Comparison of ENCODE assay signal across 29 cellular contexts in the genomic region with DNA sequence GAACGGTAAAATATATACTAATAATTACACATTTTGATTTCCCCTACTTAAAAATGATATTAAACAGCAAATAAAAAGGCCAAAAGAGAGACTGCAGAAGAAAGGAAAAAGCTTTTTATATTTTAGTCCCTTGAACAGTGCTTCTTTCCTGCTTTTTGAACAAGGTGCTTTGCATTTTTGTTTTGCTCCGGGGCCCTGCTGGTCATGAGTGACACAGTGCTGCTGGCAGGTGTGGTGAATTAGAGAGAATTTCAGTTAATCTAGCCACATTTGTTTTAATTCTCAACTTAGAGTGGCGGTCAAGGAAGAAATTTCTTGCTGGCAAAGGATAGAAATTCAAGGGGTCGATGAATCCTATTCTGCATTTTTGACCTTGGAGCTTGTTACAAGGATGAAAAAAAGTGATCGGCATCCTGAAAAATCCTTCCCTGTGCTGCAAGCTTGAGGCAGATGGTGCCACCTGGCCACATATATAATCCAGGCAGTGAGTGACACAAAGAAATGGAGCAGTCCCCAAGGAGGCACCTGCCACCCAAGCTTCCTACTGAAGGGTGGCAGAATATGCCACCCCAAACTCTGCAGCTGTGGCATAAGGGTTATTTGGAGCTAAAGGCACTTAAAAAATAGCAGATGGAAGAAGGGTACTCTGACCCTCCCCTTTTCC. TPM values are rescaled to one million over a fixed set of nuclear protein-coding genes. Genes with fewer than 3 reads are reported as not detected.
DNase-seq lines count a peak whose midpoint lies in the region; ATAC-seq and TF ChIP-seq lines count a peak whose summit lies in the region.
"Had no signal": no experiment of that assay in that cellular context is flagged by ENCODE, and none has a peak within 500 bp of the region (broad histone marks: within the 10 kb centered on the region; RNA-seq: fewer than 3 reads in every experiment).

No MANE protein-coding gene starts in this region.

- no peaks in the 10 kb centered on the region for H3K36me3 ChIP-seq in OCI-LY1 (ENCODE audit: insufficient read depth, low read length)
- H3K36me3 ChIP-seq: right atrium auricular region, SJSA1 had no signal

- H3K9ac ChIP-seq in OCI-LY1 (ENCODE audit: low read length): peak overlapping the region; percentile 42

- POLR2A ChIA-PET in naive thymus-derived CD8-positive, alpha-beta T cell (lab: Charles Lee): interaction anchor here (0.6 to 12.8 kb wide), 6 partner anchors 9 to 483 kb away, joined by 3 to 173 read pairs (median 54); a partner anchor contains a TSS

- H3K4me2 ChIP-seq in OCI-LY1 (ENCODE audit: low read length): peak overlapping the region; percentile 56
- H3K4me2 ChIP-seq: A549 had no signal

- no peaks in the 10 kb centered on the region for H4K20me1 ChIP-seq in OCI-LY1 (ENCODE audit: insufficient read depth, low read length)

- H3K9me3 ChIP-seq in OCI-LY1 (ENCODE audit: low read length): no peaks in the 10 kb centered on the region
- H3K9me3 ChIP-seq: A549, right atrium auricular region, SJSA1 had no signal

- H3K4me1 ChIP-seq in OCI-LY1 (ENCODE audit: insufficient read depth, low read length, severe bottlenecking): peaks cover 90% of the 10 kb centered on the region
- H3K4me1 ChIP-seq: A549, foreskin keratinocyte had no signal

- no peaks in the 10 kb centered on the region for H3K79me2 ChIP-seq in OCI-LY1 (ENCODE audit: insufficient read depth, low read length)

- H3K9me2 ChIP-seq in OCI-LY1 (ENCODE audit: low read depth, low read length): no peaks in the 10 kb centered on the region

- H3K27me3 ChIP-seq in HL-60 (ENCODE audit: insufficient read depth, poor library complexity, severe bottlenecking) (no peaks in the 10 kb centered on the region), OCI-LY1 (ENCODE audit: insufficient read depth, low read length) (no peaks in the 10 kb centered on the region)
- H3K27me3 ChIP-seq: right atrium auricular region, SJSA1 had no signal

- H3K27me3 Mint-ChIP-seq in activated T-cell treated with anti-CD3 and anti-CD28 coated beads, Interleukin-2, amount 50 U/mL, for 24 hours: no peaks in the 10 kb centered on the region
- no peaks in the 10 kb centered on the region for H3K27me3 Mint-ChIP-seq in activated T-cell treated with anti-CD3 and anti-CD28 coated beads, Interleukin-2, amount 50 U/mL, for 72 hours (ENCODE audit: low read depth)
- H3K27me3 Mint-ChIP-seq in naive thymus-derived CD8-positive, alpha-beta T cell: no peaks in the 10 kb centered on the region
- H3K27me3 Mint-ChIP-seq: activated T-helper 17 cell treated with anti-CD3 and anti-CD28 coated beads, Interleukin-2, amount 50 U/mL, for 72 hours had no signal

- H3K27ac ChIP-seq in HL-60 (replicated peaks) (peak overlapping the region; percentile 78; the same call in 1 of the 2 replicates), OCI-LY1 (ENCODE audit: low read depth, low read length, poor library complexity, severe bottlenecking) (peak overlapping the region; percentile 97)
- H3K27ac ChIP-seq: A549, foreskin keratinocyte, right atrium auricular region, SJSA1 had no signal

- peaks cover 69% of the 10 kb centered on the region for H3K4me1 Mint-ChIP-seq in activated T-cell treated with anti-CD3 and anti-CD28 coated beads, Interleukin-2, amount 50 U/mL, for 24 hours (ENCODE audit: low read depth)
- H3K4me1 Mint-ChIP-seq in activated T-cell treated with anti-CD3 and anti-CD28 coated beads, Interleukin-2, amount 50 U/mL, for 72 hours (ENCODE audit: low read depth): peaks cover 62% of the 10 kb centered on the region
- H3K4me1 Mint-ChIP-seq in naive thymus-derived CD8-positive, alpha-beta T cell: peaks cover 56 to 94% (median 85%) of the 10 kb centered on the region in 4 donors
- H3K4me1 Mint-ChIP-seq: neural crest cell had no signal

- no peak overlapping the region for H3K4me3 ChIP-seq in HL-60 (replicated peaks; ENCODE audit: insufficient read depth, low read length)
- H3K4me3 ChIP-seq in OCI-LY1 (ENCODE audit: low read depth, low read length, poor library complexity, severe bottlenecking): peak overlapping the region; percentile 16
- H3K4me3 ChIP-seq: A549, right atrium auricular region, SJSA1 had no signal

- no peaks in the 10 kb centered on the region for H3K36me3 Mint-ChIP-seq in activated T-cell treated with anti-CD3 and anti-CD28 coated beads, Interleukin-2, amount 50 U/mL, for 24 hours (ENCODE audit: low read depth)
- H3K36me3 Mint-ChIP-seq in activated T-cell treated with anti-CD3 and anti-CD28 coated beads, Interleukin-2, amount 50 U/mL, for 72 hours (ENCODE audit: insufficient read depth in 2 of 2): no peaks in the 10 kb centered on the region
- peaks cover 0 to under 1% (median 0%) of the 10 kb centered on the region in 3 donors for H3K36me3 Mint-ChIP-seq in naive thymus-derived CD8-positive, alpha-beta T cell
- H3K36me3 Mint-ChIP-seq: activated naive CD4-positive, alpha-beta T cell treated with anti-CD3 and anti-CD28 coated beads, Interleukin-2, amount 50 U/mL, for 72 hours had no signal

- no peaks in the 10 kb centered on the region for H3F3A ChIP-seq in OCI-LY1 (ENCODE audit: insufficient read depth, low read length)

- peak overlapping the region; percentile 42 for H3K27ac Mint-ChIP-seq in activated T-cell treated with anti-CD3 and anti-CD28 coated beads, Interleukin-2, amount 50 U/mL, for 24 hours
- H3K27ac Mint-ChIP-seq in activated T-cell treated with anti-CD3 and anti-CD28 coated beads, Interleukin-2, amount 50 U/mL, for 72 hours: no peak overlapping the region
- peak overlapping the region; percentile 73 to 99 (median 94) for H3K27ac Mint-ChIP-seq in naive thymus-derived CD8-positive, alpha-beta T cell
- H3K27ac Mint-ChIP-seq: activated naive CD4-positive, alpha-beta T cell treated with anti-CD3 and anti-CD28 coated beads, Interleukin-2, amount 50 U/mL, for 72 hours; activated T-helper 17 cell treated with anti-CD3 and anti-CD28 coated beads, Interleukin-2, amount 50 U/mL, for 72 hours; dendritic cell treated with granulocyte-macrophage colony-stimulating factor and Interleukin-4, amounts not matched to agents 40 ng/mL and 50 ng/mL, for 4 days; endodermal cell had no signal

- TF ChIP-seq CTCF in HL-60 (IDR thresholded peaks at IDR 0.05; ENCODE audit: insufficient read depth, low read length) (no peak), OCI-LY1 (IDR thresholded peaks at IDR 0.05; ENCODE audit: low read length) (no peak)

- no peak overlapping the region for H3K4me3 Mint-ChIP-seq in activated T-cell treated with anti-CD3 and anti-CD28 coated beads, Interleukin-2, amount 50 U/mL, for 24 hours
- H3K4me3 Mint-ChIP-seq in activated T-cell treated with anti-CD3 and anti-CD28 coated beads, Interleukin-2, amount 50 U/mL, for 72 hours: no peak overlapping the region
- peak overlapping the region in 8 of 10 donors; percentile 27 to 98 (median 63) for H3K4me3 Mint-ChIP-seq in naive thymus-derived CD8-positive, alpha-beta T cell
- H3K4me3 Mint-ChIP-seq: activated T-helper 17 cell treated with anti-CD3 and anti-CD28 coated beads, Interleukin-2, amount 50 U/mL, for 72 hours; dendritic cell treated with granulocyte-macrophage colony-stimulating factor and Interleukin-4, amounts not matched to agents 40 ng/mL and 50 ng/mL, for 4 days; endodermal cell; neural crest cell had no signal

- DNase-seq in activated T-cell treated with anti-CD3 and anti-CD28 coated beads, Interleukin-2, amount 50 U/mL, for 24 hours: peak; percentile 19
- no peak for DNase-seq in activated T-cell treated with anti-CD3 and anti-CD28 coated beads, Interleukin-2, amount 50 U/mL, for 72 hours
- no peak for DNase-seq in HL-60 (ENCODE audit: low read depth in 1 of 2, low spot score in 1 of 2)
- no peak for DNase-seq in naive thymus-derived CD8-positive, alpha-beta T cell
- DNase-seq in NCI-H1930 (lab: John Stamatoyannopoulos, UW): no peak
- DNase-seq: activated CD4-positive, alpha-beta T cell treated with anti-CD3 and anti-CD28 coated beads, Interleukin-2, amount 50 U/mL, for 4 hours; activated CD8-positive, alpha-beta memory T cell treated with anti-CD3 and anti-CD28 coated beads, Interleukin-2, amount 50 U/mL, for 4 hours; aorta; DND-41; endodermal cell; foreskin keratinocyte; HCEC 1CT; NCI-H2029 treated with DMSO at 0.1 percent for 48 hours; stimulated activated CD4-positive, alpha-beta T cell treated with anti-CD3 and anti-CD28 coated beads, Interleukin-2, amount 100 ng/mL, for 48 hours; trophoblast cell had no signal

- no peaks in the 10 kb centered on the region for H3K9me3 Mint-ChIP-seq in activated T-cell treated with anti-CD3 and anti-CD28 coated beads, Interleukin-2, amount 50 U/mL, for 24 hours
- H3K9me3 Mint-ChIP-seq in activated T-cell treated with anti-CD3 and anti-CD28 coated beads, Interleukin-2, amount 50 U/mL, for 72 hours: no peaks in the 10 kb centered on the region
- no peaks in the 10 kb centered on the region for H3K9me3 Mint-ChIP-seq in naive thymus-derived CD8-positive, alpha-beta T cell
- H3K9me3 Mint-ChIP-seq: activated naive CD4-positive, alpha-beta T cell treated with anti-CD3 and anti-CD28 coated beads, Interleukin-2, amount 50 U/mL, for 72 hours; activated T-helper 17 cell treated with anti-CD3 and anti-CD28 coated beads, Interleukin-2, amount 50 U/mL, for 72 hours; dendritic cell treated with granulocyte-macrophage colony-stimulating factor and Interleukin-4, amounts not matched to agents 40 ng/mL and 50 ng/mL, for 4 days; endodermal cell; neural crest cell had no signal

- H2AFZ ChIP-seq in OCI-LY1 (ENCODE audit: low read length): no peak overlapping the region

- no peak for ATAC-seq in activated T-cell treated with anti-CD3 and anti-CD28 coated beads, Interleukin-2, amount 50 U/mL, for 72 hours (replicated peaks in 1 of 2)
- ATAC-seq in naive thymus-derived CD8-positive, alpha-beta T cell: no peak
- ATAC-seq in HG02678 (IDR thresholded peaks at IDR 0.05; ENCODE audit: unreplicated experiment) (no peak), GM18907 (IDR thresholded peaks at IDR 0.05; ENCODE audit: unreplicated experiment) (no peak)
- ATAC-seq: A549; activated naive CD4-positive, alpha-beta T cell treated with anti-CD3 and anti-CD28 coated beads, Interleukin-2, amount 50 U/mL, for 72 hours; activated T-helper 17 cell treated with anti-CD3 and anti-CD28 coated beads, Interleukin-2, amount 50 U/mL, for 72 hours; esophagus mucosa; foreskin keratinocyte had no signal

RNA-seq across cellular contexts. Expression of a gene that starts 15.6 kb away (rescaled TPM):
- under 1 TPM; 0.19 to 0.30 TPM for total RNA-seq in activated T-cell treated with anti-CD3 and anti-CD28 coated beads, Interleukin-2, amount 50 U/mL, for 72 hours
- total RNA-seq in naive thymus-derived CD8-positive, alpha-beta T cell: 10 to 100 TPM; 14.7 to 15.4 TPM
- under 1 TPM; 0.29 to 0.75 (median 0.52) TPM for polyA plus RNA-seq in naive thymus-derived CD8-positive, alpha-beta T cell
- total RNA-seq: esophagus mucosa, foreskin keratinocyte, LHCN-M2, lung microvascular endothelial cell, NCI-H460 had no signal
- polyA plus RNA-seq: A549, foreskin keratinocyte had no signal

RNA-seq across cellular contexts. Expression of a gene that starts 25.4 kb away (rescaled TPM):
- 1 to 10 TPM; 8.0 to 8.5 TPM for total RNA-seq in activated T-cell treated with anti-CD3 and anti-CD28 coated beads, Interleukin-2, amount 50 U/mL, for 72 hours
- total RNA-seq in naive thymus-derived CD8-positive, alpha-beta T cell: 10 to 100 TPM; 22.6 to 24.2 TPM
- polyA plus RNA-seq in naive thymus-derived CD8-positive, alpha-beta T cell: 10 to 100 TPM; 22.1 to 33.2 (median 26.0) TPM

RNA-seq across cellular contexts. Expression of a gene that starts 32.4 kb away (rescaled TPM):
- under 1 TPM in 1 of 2 donors, not detected in 1; 0.22 TPM for total RNA-seq in activated T-cell treated with anti-CD3 and anti-CD28 coated beads, Interleukin-2, amount 50 U/mL, for 72 hours
- not detected for total RNA-seq in naive thymus-derived CD8-positive, alpha-beta T cell
- not detected for polyA plus RNA-seq in naive thymus-derived CD8-positive, alpha-beta T cell
- total RNA-seq: activated naive CD4-positive, alpha-beta T cell treated with anti-CD3 and anti-CD28 coated beads, Interleukin-2, amount 50 U/mL, for 72 hours; aorta; endodermal cell; esophagus mucosa; foreskin keratinocyte; LHCN-M2; lung microvascular endothelial cell; NCI-H460; neural crest cell; right atrium auricular region had no signal
- polyA plus RNA-seq: A549, aorta, foreskin keratinocyte had no signal

Comparison
In these comparisons a context has a peak if more than half of its experiments do, and no peak if none do; other contexts are left out.
1. H3K4me3 Mint-ChIP-seq: peak in naive thymus-derived CD8-positive, alpha-beta T cell (8 of 10); none in activated T-cell treated with anti-CD3 and anti-CD28 coated beads, Interleukin-2, amount 50 U/mL, for 24 hours (single experiment) and activated T-cell treated with anti-CD3 and anti-CD28 coated beads, Interleukin-2, amount 50 U/mL, for 72 hours (0 of 2).
2. RNA of a gene that starts 15.6 kb away (total RNA-seq): 14.7 to 15.4 TPM in naive thymus-derived CD8-positive, alpha-beta T cell; 0.19 to 0.30 TPM in activated T-cell treated with anti-CD3 and anti-CD28 coated beads, Interleukin-2, amount 50 U/mL, for 72 hours; every median in the first group is over 10 times any median in the second.